Comparison of ENCODE assay signal across 23 cellular contexts in genomic region chr4:113845138-113845537, GRCh38.
"Had no signal": no experiment of that assay in that cellular context is flagged by ENCODE, and none has a peak within 500 bp of the region (broad histone marks: within the 10 kb centered on the region; RNA-seq: fewer than 3 reads in every experiment).

No MANE protein-coding gene starts in this region.

- H3K36me3 ChIP-seq: breast epithelium, gastrocnemius medialis, pancreas, thyroid gland had no signal

- H3K27me3 ChIP-seq: breast epithelium, gastrocnemius medialis, pancreas, thyroid gland had no signal

- H3K36me3 Mint-ChIP-seq: activated naive CD8-positive, alpha-beta T cell treated with anti-CD3 and anti-CD28 coated beads for 36 hours; natural killer cell treated with Interleukin-12 subunit alpha and Interleukin-12 subunit beta and Interleukin-15 and Interleukin-18, amount 100 ng/mL, for 72 hours; WTC11 had no signal

- ATAC-seq: activated T-cell treated with anti-CD3 and anti-CD28 coated beads, Interleukin-2, amount 50 U/mL, for 4 hours; natural killer cell treated with Interleukin-12 subunit alpha and Interleukin-12 subunit beta and Interleukin-15 and Interleukin-18, amount 100 ng/mL, for 72 hours; pancreas; psoas muscle; stimulated activated naive CD8-positive, alpha-beta T cell treated with anti-CD3 and anti-CD28 coated beads, Interleukin-15, Interleukin-2, amounts not matched to agents 100 U/mL and 50 U/mL, for 24 hours; WTC11 had no signal

- H3K9me3 Mint-ChIP-seq: activated naive CD8-positive, alpha-beta T cell treated with anti-CD3 and anti-CD28 coated beads for 36 hours; activated T-cell treated with anti-CD3 and anti-CD28 coated beads, Interleukin-2, amount 50 U/mL, for 4 hours; WTC11 had no signal

- H3K4me3 ChIP-seq: breast epithelium, coronary artery, pancreas, psoas muscle, thyroid gland had no signal

- H3K4me1 Mint-ChIP-seq: WTC11 had no signal

- H3K27ac ChIP-seq: breast epithelium, coronary artery, epithelial cell of prostate, gastrocnemius medialis, pancreas, psoas muscle, thyroid gland had no signal

- H3K27me3 Mint-ChIP-seq: activated naive CD8-positive, alpha-beta T cell treated with anti-CD3 and anti-CD28 coated beads for 36 hours had no signal

- H3K9me3 ChIP-seq: breast epithelium, gastrocnemius medialis, pancreas, psoas muscle, thyroid gland had no signal

- DNase-seq: activated CD4-positive, alpha-beta T cell treated with anti-CD3 and anti-CD28 coated beads for 4 hours; activated CD4-positive, alpha-beta T cell treated with anti-CD3 and anti-CD28 coated beads, Interleukin-2, amount 50 U/mL, for 48 hours; activated CD8-positive, alpha-beta memory T cell treated with anti-CD3 and anti-CD28 coated beads, Interleukin-2, amount 50 U/mL, for 48 hours; activated naive CD4-positive, alpha-beta T cell treated with Interleukin-2 at 50 U/mL for 16 hours; activated naive CD8-positive, alpha-beta T cell treated with anti-CD3 and anti-CD28 coated beads for 36 hours; activated T-cell treated with anti-CD3 and anti-CD28 coated beads, Interleukin-2, amount 50 U/mL, for 4 hours; gastrocnemius medialis; head of caudate nucleus; pancreas; psoas muscle; right cardiac atrium; stimulated activated CD4-positive, alpha-beta T cell treated with anti-CD3 and anti-CD28 coated beads, Interleukin-12 subunit alpha, Interleukin-12 subunit beta, amount 100 ng/mL, for 4 hours; stimulated activated CD4-positive, alpha-beta T cell treated with anti-CD3 and anti-CD28 coated beads, Interleukin-4, amount 100 ng/mL, for 4 hours; stimulated activated naive CD8-positive, alpha-beta T cell treated with anti-CD3 and anti-CD28 coated beads, Interleukin-15, Interleukin-2, amounts not matched to agents 100 U/mL and 50 U/mL, for 24 hours; substantia nigra; T-helper 1 cell; T-helper 9 cell; thyroid gland had no signal

- H3K4me1 ChIP-seq: breast epithelium, pancreas, psoas muscle, thyroid gland had no signal

- H3K4me3 Mint-ChIP-seq: activated naive CD8-positive, alpha-beta T cell treated with anti-CD3 and anti-CD28 coated beads for 36 hours; activated T-cell treated with anti-CD3 and anti-CD28 coated beads, Interleukin-2, amount 50 U/mL, for 4 hours; natural killer cell treated with Interleukin-12 subunit alpha and Interleukin-12 subunit beta and Interleukin-15 and Interleukin-18, amount 100 ng/mL, for 72 hours; WTC11 had no signal

- H3K27ac Mint-ChIP-seq: activated naive CD8-positive, alpha-beta T cell treated with anti-CD3 and anti-CD28 coated beads for 36 hours; natural killer cell treated with Interleukin-12 subunit alpha and Interleukin-12 subunit beta and Interleukin-15 and Interleukin-18, amount 100 ng/mL, for 72 hours; WTC11 had no signal
